8 cellular contexts compared by ENCODE assay signal in the genomic region with DNA sequence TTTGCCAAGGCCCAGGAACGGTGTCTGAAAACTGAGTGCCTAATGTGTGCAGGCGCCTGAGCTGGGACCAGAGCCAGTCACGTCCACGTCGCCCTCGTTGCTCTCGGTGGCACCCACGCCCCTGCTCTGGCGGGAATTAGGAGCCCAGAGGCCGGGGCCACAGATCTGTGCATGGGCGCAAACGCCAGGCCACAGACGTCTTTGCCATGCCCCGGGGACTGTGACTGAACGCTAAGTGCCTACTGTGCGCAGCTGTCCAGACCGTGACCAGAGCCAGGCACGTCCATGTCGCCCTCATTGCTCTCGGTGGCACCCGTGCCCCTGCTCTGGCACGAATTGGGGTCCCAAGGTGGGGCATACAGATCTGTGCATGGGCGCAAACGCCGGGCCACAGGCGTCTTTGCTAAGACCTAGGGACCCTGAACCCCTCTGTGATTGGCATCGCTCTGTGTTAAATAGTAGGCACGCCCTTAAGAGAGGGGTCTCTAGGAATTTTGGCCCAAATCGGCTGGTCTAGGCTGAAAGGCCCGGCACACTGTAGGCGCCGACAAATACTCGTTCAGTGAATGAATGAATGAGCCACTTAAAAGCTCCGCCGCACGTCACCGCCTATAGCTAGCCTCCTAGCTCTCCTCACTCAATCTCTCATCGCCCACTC. TPM values are rescaled to one million over a fixed set of nuclear protein-coding genes. Genes with fewer than 3 reads are reported as not detected.
DNase-seq lines count a peak whose midpoint lies in the region; ATAC-seq and TF ChIP-seq lines count a peak whose summit lies in the region.

No MANE protein-coding gene starts in this region.

- peaks cover 13 to 36% of the 10 kb centered on the region in 2 donors for H3K4me1 Mint-ChIP-seq in immature natural killer cell

- no peak for ATAC-seq in activated naive CD4-positive, alpha-beta T cell treated with anti-CD3 and anti-CD28 coated beads, Interleukin-2, amount 50 U/mL, for 72 hours

- H3K27me3 Mint-ChIP-seq in immature natural killer cell (ENCODE audit: low read depth in 3 of 3), result peaks cover 0 to 5% (median 2%) of the 10 kb centered on the region in 3 donors

- peak overlapping the region; percentile 82 for H3K27ac ChIP-seq in substantia nigra (ENCODE audit: low read depth, low read length, poor library complexity, severe bottlenecking)

- DNase-seq in NCI-H2227 (lab: John Stamatoyannopoulos, UW; ENCODE audit: unreplicated experiment) (peak; percentile 32), NCI-H2227 treated with DMSO at 0.1 percent for 48 hours (lab: John Stamatoyannopoulos, UW) (no peak), immature natural killer cell (no peak), substantia nigra (lab: John Stamatoyannopoulos, UW) (peak in 8 of 49 donors; percentile 29 to 54 (median 47)), epidermal melanocyte (ENCODE audit: insufficient read length, low spot score) (no peak), GM20000 (ENCODE audit: low spot score) (no peak), Kasumi-1 (lab: John Stamatoyannopoulos, UW) (no peak)
- DNase-seq in activated naive CD4-positive, alpha-beta T cell treated with anti-CD3 and anti-CD28 coated beads, Interleukin-2, amount 50 U/mL, for 72 hours (ENCODE audit: low spot score in 2 of 2), result peak in 1 of 2 donors; percentile 18

- peak overlapping the region; percentile 86 to 94 (median 90) for H3K4me3 Mint-ChIP-seq in immature natural killer cell

- H3K27ac Mint-ChIP-seq in activated naive CD4-positive, alpha-beta T cell treated with anti-CD3 and anti-CD28 coated beads, Interleukin-2, amount 50 U/mL, for 72 hours, result peak overlapping the region; percentile 92 to 99
- peak overlapping the region; percentile 84 to 98 (median 94) for H3K27ac Mint-ChIP-seq in immature natural killer cell

- no peaks in the 10 kb centered on the region for H3K9me3 Mint-ChIP-seq in activated naive CD4-positive, alpha-beta T cell treated with anti-CD3 and anti-CD28 coated beads, Interleukin-2, amount 50 U/mL, for 72 hours
- no peaks in the 10 kb centered on the region for H3K9me3 Mint-ChIP-seq in immature natural killer cell

- peaks cover 0 to 5% of the 10 kb centered on the region in 2 donors for H3K36me3 Mint-ChIP-seq in activated naive CD4-positive, alpha-beta T cell treated with anti-CD3 and anti-CD28 coated beads, Interleukin-2, amount 50 U/mL, for 72 hours
- H3K36me3 Mint-ChIP-seq in immature natural killer cell, result no peaks in the 10 kb centered on the region

- no peak for TF ChIP-seq CTCF in GM20000 (IDR thresholded peaks at IDR 0.05; ENCODE audit: extremely low read depth, missing control alignments)

RNA-seq across cellular contexts. Expression of a gene that starts 0.8 kb away (rescaled TPM):
- total RNA-seq in activated naive CD4-positive, alpha-beta T cell treated with anti-CD3 and anti-CD28 coated beads, Interleukin-2, amount 50 U/mL, for 72 hours, result 10 to 100 TPM; 12.5 to 33.4 TPM
- 10 to 100 TPM in 1 of 3 donors, 1 to 10 TPM in 2; 2.3 to 11.8 (median 6.5) TPM for polyA plus RNA-seq in immature natural killer cell

RNA-seq across cellular contexts. Expression of a gene that starts 9.1 kb away (rescaled TPM):
- 10 to 100 TPM; 46.9 to 76.4 TPM for total RNA-seq in activated naive CD4-positive, alpha-beta T cell treated with anti-CD3 and anti-CD28 coated beads, Interleukin-2, amount 50 U/mL, for 72 hours
- 10 to 100 TPM in 1 of 3 donors, 1 to 10 TPM in 2; 2.3 to 13.2 (median 3.5) TPM for polyA plus RNA-seq in immature natural killer cell

RNA-seq across cellular contexts. Expression of a gene that starts 59.4 kb away (rescaled TPM):
- under 1 TPM; 0.05 to 0.19 TPM for total RNA-seq in activated naive CD4-positive, alpha-beta T cell treated with anti-CD3 and anti-CD28 coated beads, Interleukin-2, amount 50 U/mL, for 72 hours
- polyA plus RNA-seq in immature natural killer cell, result not detected
